1 cellular context compared by ENCODE assay signal in the genomic region with DNA sequence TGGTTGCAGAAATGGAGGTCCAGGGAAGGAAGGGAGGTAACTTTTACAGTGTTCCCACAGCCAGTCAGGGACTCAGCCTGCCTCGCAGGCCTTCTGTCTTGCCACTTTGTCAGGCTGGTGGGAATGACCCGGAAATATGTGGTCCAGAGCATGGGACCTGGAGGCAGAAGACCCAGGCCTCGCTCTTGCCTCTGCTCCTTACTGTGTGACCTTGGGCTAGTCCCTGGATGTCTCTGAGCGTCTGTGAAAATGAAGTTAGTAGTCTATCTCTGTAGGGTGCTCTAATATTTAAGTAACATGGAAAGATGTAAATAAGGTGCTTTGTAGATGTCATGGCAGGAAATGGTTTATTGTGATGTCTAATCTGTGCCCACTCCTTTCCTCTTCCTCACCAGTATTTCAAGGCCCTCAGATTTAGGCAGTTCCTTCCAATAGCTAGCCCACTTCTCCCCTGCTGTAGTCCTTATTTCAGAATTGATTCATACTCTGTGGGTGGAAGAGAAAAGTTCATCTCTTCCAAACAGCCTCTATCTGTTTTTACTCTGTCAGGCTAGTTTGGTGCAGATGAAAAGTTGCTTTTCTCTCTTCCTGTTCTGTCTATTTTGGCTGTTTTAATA.
TF ChIP-seq lines count a peak whose summit lies in the region.

No MANE protein-coding gene starts in this region.

TF ChIP-seq in IMR-90, 13 proteins besides CTCF, POLR2A, EP300 and RAD21:
- TF ChIP-seq NFE2L2 (IDR thresholded peaks at IDR 0.05; ENCODE audit: low read depth, low read length) (no peak), FOS (IDR thresholded peaks at IDR 0.05; ENCODE audit: low read depth, low read length) (no peak), MXI1 (IDR thresholded peaks at IDR 0.05; ENCODE audit: borderline replicate concordance, low read depth, low read length) (no peak), CHD1 (IDR thresholded peaks at IDR 0.05; ENCODE audit: low read depth, low read length) (no peak), RCOR1 (IDR thresholded peaks at IDR 0.05; ENCODE audit: insufficient replicate concordance, low read length) (no peak), MAFK (IDR thresholded peaks at IDR 0.05; ENCODE audit: low read depth, low read length) (no peak), MAZ (IDR thresholded peaks at IDR 0.05; ENCODE audit: borderline replicate concordance, low read depth, low read length) (no peak), CEBPB (IDR thresholded peaks at IDR 0.05; ENCODE audit: low read depth, low read length) (no peak), RFX5 (IDR thresholded peaks at IDR 0.05; ENCODE audit: low read depth, low read length) (no peak), BHLHE40 (IDR thresholded peaks at IDR 0.05; ENCODE audit: low read depth, low read length) (no peak), SMC3 (IDR thresholded peaks at IDR 0.05; ENCODE audit: low read depth, low read length) (no peak)
- TF ChIP-seq, protein P1, sequence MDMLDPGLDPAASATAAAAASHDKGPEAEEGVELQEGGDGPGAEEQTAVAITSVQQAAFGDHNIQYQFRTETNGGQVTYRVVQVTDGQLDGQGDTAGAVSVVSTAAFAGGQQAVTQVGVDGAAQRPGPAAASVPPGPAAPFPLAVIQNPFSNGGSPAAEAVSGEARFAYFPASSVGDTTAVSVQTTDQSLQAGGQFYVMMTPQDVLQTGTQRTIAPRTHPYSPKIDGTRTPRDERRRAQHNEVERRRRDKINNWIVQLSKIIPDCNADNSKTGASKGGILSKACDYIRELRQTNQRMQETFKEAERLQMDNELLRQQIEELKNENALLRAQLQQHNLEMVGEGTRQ (IDR thresholded peaks at IDR 0.05; ENCODE audit: low read depth, low read length): no peak
- TF ChIP-seq, protein P2, sequence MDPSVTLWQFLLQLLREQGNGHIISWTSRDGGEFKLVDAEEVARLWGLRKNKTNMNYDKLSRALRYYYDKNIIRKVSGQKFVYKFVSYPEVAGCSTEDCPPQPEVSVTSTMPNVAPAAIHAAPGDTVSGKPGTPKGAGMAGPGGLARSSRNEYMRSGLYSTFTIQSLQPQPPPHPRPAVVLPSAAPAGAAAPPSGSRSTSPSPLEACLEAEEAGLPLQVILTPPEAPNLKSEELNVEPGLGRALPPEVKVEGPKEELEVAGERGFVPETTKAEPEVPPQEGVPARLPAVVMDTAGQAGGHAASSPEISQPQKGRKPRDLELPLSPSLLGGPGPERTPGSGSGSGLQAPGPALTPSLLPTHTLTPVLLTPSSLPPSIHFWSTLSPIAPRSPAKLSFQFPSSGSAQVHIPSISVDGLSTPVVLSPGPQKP (IDR thresholded peaks at IDR 0.05; ENCODE audit: borderline replicate concordance, low read depth, low read length): no peak
